Comparison of ENCODE assay signal across 10 cellular contexts in genomic region chr1:17919525-17920439, GRCh38.
DNase-seq lines count a peak whose midpoint lies in the region; ATAC-seq and TF ChIP-seq lines count a peak whose summit lies in the region.
"Had no signal": no experiment of that assay in that cellular context is flagged by ENCODE, and none has a peak within 500 bp of the region (broad histone marks: within the 10 kb centered on the region; RNA-seq: fewer than 3 reads in every experiment).

No MANE protein-coding gene starts in this region.

- H3K9me3 Mint-ChIP-seq in neural progenitor cell = no peaks in the 10 kb centered on the region
- no peaks in the 10 kb centered on the region for H3K9me3 Mint-ChIP-seq in natural killer cell treated with Interleukin-12 subunit alpha and Interleukin-12 subunit beta and Interleukin-15 and Interleukin-18, amount 100 ng/mL, for 72 hours
- H3K9me3 Mint-ChIP-seq in T-cell = no peaks in the 10 kb centered on the region
- H3K9me3 Mint-ChIP-seq: T-helper 1 cell treated with Interleukin-12 subunit alpha and Interleukin-12 subunit beta and Interleukin-4 antibody, amounts not matched to agents 30 μg/mL and 1 μg/mL, for 36 hours had no signal

- POLR2A ChIA-PET in T-cell (lab: Charles Lee) = no interaction called here

- no peak for ATAC-seq in natural killer cell treated with Interleukin-12 subunit alpha and Interleukin-12 subunit beta and Interleukin-15 and Interleukin-18, amount 100 ng/mL, for 72 hours
- ATAC-seq in T-cell (replicated peaks in 1 of 4) = no peak

- H3K9me3 ChIP-seq in neural progenitor cell (ENCODE audit: low read depth) = no peaks in the 10 kb centered on the region

- no peaks in the 10 kb centered on the region for H3F3A ChIP-seq in neural progenitor cell (ENCODE audit: low read depth)

- H3K4me3 Mint-ChIP-seq in neural progenitor cell (peak overlapping the region; percentile 0), T-cell (no peak overlapping the region)
- H3K4me3 Mint-ChIP-seq in natural killer cell treated with Interleukin-12 subunit alpha and Interleukin-12 subunit beta and Interleukin-15 and Interleukin-18, amount 100 ng/mL, for 72 hours = no peak overlapping the region
- H3K4me3 Mint-ChIP-seq: B cell; T-helper 1 cell treated with Interleukin-12 subunit alpha and Interleukin-12 subunit beta and Interleukin-4 antibody, amounts not matched to agents 30 μg/mL and 1 μg/mL, for 36 hours had no signal

- no peaks in the 10 kb centered on the region for H3K36me3 ChIP-seq in neural progenitor cell

- H3K79me2 ChIP-seq in neural progenitor cell (ENCODE audit: low read depth) = no peaks in the 10 kb centered on the region

- H3K4me2 ChIP-seq in neural progenitor cell = no peak overlapping the region

- no peak overlapping the region for H3K9ac ChIP-seq in neural progenitor cell

- H3K27me3 Mint-ChIP-seq in neural progenitor cell (ENCODE audit: insufficient read depth, low read depth) (peaks cover 19% of the 10 kb centered on the region), T-cell (peaks cover 30 to 46% of the 10 kb centered on the region in 2 donors)
- H3K27me3 Mint-ChIP-seq in natural killer cell treated with Interleukin-12 subunit alpha and Interleukin-12 subunit beta and Interleukin-15 and Interleukin-18, amount 100 ng/mL, for 72 hours = peaks cover 25 to 29% of the 10 kb centered on the region in 2 donors

- CTCF ChIA-PET in T-cell (lab: Charles Lee) = no interaction called here

- peaks cover 15% of the 10 kb centered on the region for H3K27me3 ChIP-seq in neural progenitor cell

- no peaks in the 10 kb centered on the region for H3K36me3 Mint-ChIP-seq in neural progenitor cell
- H3K36me3 Mint-ChIP-seq in natural killer cell treated with Interleukin-12 subunit alpha and Interleukin-12 subunit beta and Interleukin-15 and Interleukin-18, amount 100 ng/mL, for 72 hours = no peaks in the 10 kb centered on the region
- no peaks in the 10 kb centered on the region for H3K36me3 Mint-ChIP-seq in T-cell

- H3K4me1 Mint-ChIP-seq in neural progenitor cell = no peaks in the 10 kb centered on the region
- H3K4me1 Mint-ChIP-seq in natural killer cell treated with Interleukin-12 subunit alpha and Interleukin-12 subunit beta and Interleukin-15 and Interleukin-18, amount 100 ng/mL, for 72 hours (ENCODE audit: low read depth in 2 of 2) = no peaks in the 10 kb centered on the region
- H3K4me1 Mint-ChIP-seq in T-cell = no peaks in the 10 kb centered on the region
- H3K4me1 Mint-ChIP-seq: B cell had no signal

- no peak overlapping the region for H3K4me3 ChIP-seq in neural progenitor cell

- no peak overlapping the region for H3K27ac Mint-ChIP-seq in neural progenitor cell
- no peak overlapping the region for H3K27ac Mint-ChIP-seq in natural killer cell treated with Interleukin-12 subunit alpha and Interleukin-12 subunit beta and Interleukin-15 and Interleukin-18, amount 100 ng/mL, for 72 hours
- H3K27ac Mint-ChIP-seq in T-cell = no peak overlapping the region
- H3K27ac Mint-ChIP-seq: B cell; T-helper 1 cell treated with Interleukin-12 subunit alpha and Interleukin-12 subunit beta and Interleukin-4 antibody, amounts not matched to agents 30 μg/mL and 1 μg/mL, for 36 hours had no signal

- H4K20me1 ChIP-seq in neural progenitor cell (ENCODE audit: low read depth) = peaks cover 6% of the 10 kb centered on the region

- H2AFZ ChIP-seq in neural progenitor cell (replicated peaks) = no peak overlapping the region

- TF ChIP-seq CTCF in LNCAP (IDR thresholded peaks at IDR 0.05) (peak; percentile 44; the same call in 1 of the 2 replicates), neural progenitor cell (IDR thresholded peaks at IDR 0.05) (peak; percentile 73)

- in situ Hi-C loops in T47D (cut with HindIII; ENCODE audit: low pct_unique_long_range_greater_than_20kb, low sequenced_read_pairs) = no loop called here

- no peaks in the 10 kb centered on the region for H3K4me1 ChIP-seq in neural progenitor cell

- H3K27ac ChIP-seq in neural progenitor cell = no peak overlapping the region

- DNase-seq in NCI-H1105 treated with DMSO at 0.1 percent for 48 hours (lab: John Stamatoyannopoulos, UW) = peak; percentile 34
- no peak for DNase-seq in NCI-H1105 (lab: John Stamatoyannopoulos, UW)
- DNase-seq in T47D (ENCODE audit: low read depth in 1 of 2, low spot score in 1 of 2) = peak; percentile 34 to 76
- DNase-seq in neural progenitor cell (ENCODE audit: low spot score) = peak; percentile 84
- DNase-seq in natural killer cell treated with Interleukin-12 subunit alpha and Interleukin-12 subunit beta and Interleukin-15 and Interleukin-18, amount 100 ng/mL, for 72 hours (ENCODE audit: low spot score) = no peak
- DNase-seq in T-cell = no peak
- no peak for DNase-seq in NCI-H2081 (lab: John Stamatoyannopoulos, UW)

Comparison
In these comparisons a context has a peak if more than half of its experiments do, and no peak if none do; other contexts are left out.
1. DNase-seq: peak in NCI-H1105 treated with DMSO at 0.1 percent for 48 hours (single experiment), T47D (2 of 2) and neural progenitor cell (single experiment); none in NCI-H1105 (single experiment), natural killer cell treated with Interleukin-12 subunit alpha and Interleukin-12 subunit beta and Interleukin-15 and Interleukin-18, amount 100 ng/mL, for 72 hours (single experiment), T-cell (0 of 34) and NCI-H2081 (0 of 2).